34 cellular contexts compared by ENCODE assay signal in the genomic region with DNA sequence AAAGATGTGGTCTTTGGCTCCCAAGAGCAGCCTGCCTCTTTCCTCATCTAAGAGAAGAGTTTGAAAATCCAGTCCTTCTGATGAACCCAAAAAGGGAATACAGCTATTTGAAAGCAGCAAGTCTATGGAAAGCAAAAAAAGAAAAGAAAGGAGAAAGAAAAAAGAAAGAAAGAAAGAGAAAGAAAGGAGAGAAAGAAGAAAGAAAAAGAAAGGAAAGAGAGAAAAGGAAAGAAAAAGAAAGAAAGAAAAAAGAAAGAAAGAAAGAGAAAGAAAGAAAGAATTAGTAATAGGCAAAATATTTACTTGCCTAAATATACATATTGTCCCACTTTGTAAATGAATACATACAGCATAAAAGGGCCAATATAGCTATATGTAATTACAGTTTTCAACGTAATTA.
"Had no signal": no experiment of that assay in that cellular context is flagged by ENCODE, and none has a peak within 500 bp of the region (broad histone marks: within the 10 kb centered on the region; RNA-seq: fewer than 3 reads in every experiment).

No MANE protein-coding gene starts in this region.

- FAIRE-seq: astrocyte had no signal

- H3K9me3 Mint-ChIP-seq: activated B cell treated with CpG ODN at 0.5 μM for 24 hours; activated CD4-positive, alpha-beta memory T cell treated with anti-CD3 and anti-CD28 coated beads for 36 hours; activated CD4-positive, alpha-beta T cell treated with anti-CD3 and anti-CD28 coated beads, Interleukin-2, amount 10 ng/mL, durations not matched to agents 24 days and 14 days; activated naive CD4-positive, alpha-beta T cell treated with anti-CD3 and anti-CD28 coated beads, Interleukin-2, amount 50 U/mL, for 72 hours; activated naive CD8-positive, alpha-beta T cell treated with anti-CD3 and anti-CD28 coated beads for 36 hours; activated T-helper 1 cell treated with anti-CD3 and anti-CD28 coated beads, Interleukin-12 subunit alpha, Interleukin-12 subunit beta, Interleukin-2, Interleukin-4 antibody, amounts not matched to agents 30 ng/mL and 10 ng/mL and 1 ng/mL, durations not matched to agents 14 hours and 24 hours and 36 hours; T-helper 1 cell treated with Interleukin-12 subunit alpha and Interleukin-12 subunit beta and Interleukin-4 antibody, amounts not matched to agents 30 μg/mL and 1 μg/mL, for 36 hours; T-helper 2 cell treated with Interferon-gamma antibody and Interleukin-4, amounts not matched to agents 5 μg/mL and 100 μg/mL, for 36 hours had no signal

- H3K27me3 Mint-ChIP-seq: activated B cell treated with CpG ODN at 0.5 μM for 24 hours; activated CD4-positive, alpha-beta memory T cell treated with anti-CD3 and anti-CD28 coated beads for 36 hours; activated CD4-positive, alpha-beta T cell treated with anti-CD3 and anti-CD28 coated beads, Interleukin-2, amount 10 ng/mL, durations not matched to agents 24 days and 14 days; activated naive CD8-positive, alpha-beta T cell treated with anti-CD3 and anti-CD28 coated beads for 36 hours; activated T-helper 17 cell treated with anti-CD3 and anti-CD28 coated beads, Interleukin-2, amount 50 U/mL, for 72 hours had no signal

- H3K9me3 ChIP-seq: adrenal gland, body of pancreas, breast epithelium had no signal

- H3K4me3 Mint-ChIP-seq: activated B cell treated with CpG ODN at 0.5 μM for 24 hours; activated CD4-positive, alpha-beta memory T cell treated with anti-CD3 and anti-CD28 coated beads for 36 hours; activated CD4-positive, alpha-beta T cell treated with anti-CD3 and anti-CD28 coated beads, Interleukin-2, amount 10 ng/mL, durations not matched to agents 24 days and 14 days; activated naive CD4-positive, alpha-beta T cell treated with anti-CD3 and anti-CD28 coated beads for 36 hours; activated naive CD8-positive, alpha-beta T cell treated with anti-CD3 and anti-CD28 coated beads for 36 hours; activated T-cell treated with anti-CD3 and anti-CD28 coated beads, Interleukin-2, amount 50 U/mL, for 4 hours; activated T-cell treated with anti-CD3 and anti-CD28 coated beads, Interleukin-2, amount 50 U/mL, for 72 hours; activated T-helper 1 cell treated with anti-CD3 and anti-CD28 coated beads, Interleukin-12 subunit alpha, Interleukin-12 subunit beta, Interleukin-2, Interleukin-4 antibody, amounts not matched to agents 30 ng/mL and 10 ng/mL and 1 ng/mL, durations not matched to agents 14 hours and 24 hours and 36 hours; activated T-helper 17 cell treated with anti-CD3 and anti-CD28 coated beads, Interleukin-2, amount 50 U/mL, for 72 hours; T-helper 1 cell treated with Interleukin-12 subunit alpha and Interleukin-12 subunit beta and Interleukin-4 antibody, amounts not matched to agents 30 μg/mL and 1 μg/mL, for 36 hours; T-helper 2 cell treated with Interferon-gamma antibody and Interleukin-4, amounts not matched to agents 5 μg/mL and 100 μg/mL, for 36 hours had no signal

- H3K36me3 ChIP-seq: adrenal gland, brain microvascular endothelial cell, breast epithelium had no signal

- H3K4me1 ChIP-seq: adrenal gland, breast epithelium had no signal

- H3K4me3 ChIP-seq: adrenal gland, body of pancreas, breast epithelium had no signal

- H3K27ac Mint-ChIP-seq: activated B cell treated with CpG ODN at 0.5 μM for 24 hours; activated CD4-positive, alpha-beta memory T cell treated with anti-CD3 and anti-CD28 coated beads for 36 hours; activated CD4-positive, alpha-beta T cell treated with anti-CD3 and anti-CD28 coated beads, Interleukin-2, amount 10 ng/mL, durations not matched to agents 24 days and 14 days; activated naive CD4-positive, alpha-beta T cell treated with anti-CD3 and anti-CD28 coated beads for 36 hours; activated naive CD4-positive, alpha-beta T cell treated with anti-CD3 and anti-CD28 coated beads, Interleukin-2, amount 50 U/mL, for 72 hours; activated naive CD8-positive, alpha-beta T cell treated with anti-CD3 and anti-CD28 coated beads for 36 hours; activated T-cell treated with anti-CD3 and anti-CD28 coated beads, Interleukin-2, amount 50 U/mL, for 72 hours; activated T-helper 1 cell treated with anti-CD3 and anti-CD28 coated beads, Interleukin-12 subunit alpha, Interleukin-12 subunit beta, Interleukin-2, Interleukin-4 antibody, amounts not matched to agents 30 ng/mL and 10 ng/mL and 1 ng/mL, durations not matched to agents 14 hours and 24 hours and 36 hours; activated T-helper 17 cell treated with anti-CD3 and anti-CD28 coated beads, Interleukin-2, amount 50 U/mL, for 72 hours; T-helper 1 cell treated with Interleukin-12 subunit alpha and Interleukin-12 subunit beta and Interleukin-4 antibody, amounts not matched to agents 30 μg/mL and 1 μg/mL, for 36 hours; T-helper 2 cell treated with Interferon-gamma antibody and Interleukin-4, amounts not matched to agents 5 μg/mL and 100 μg/mL, for 36 hours had no signal

- DNase-seq: activated B cell treated with CpG ODN at 0.5 μM for 24 hours; activated CD4-positive, alpha-beta memory T cell treated with anti-CD3 and anti-CD28 coated beads for 36 hours; activated CD4-positive, alpha-beta T cell treated with anti-CD3 and anti-CD28 coated beads for 4 hours; activated CD4-positive, alpha-beta T cell treated with anti-CD3 and anti-CD28 coated beads, Interleukin-2, amount 10 ng/mL, durations not matched to agents 24 days and 14 days; activated CD4-positive, alpha-beta T cell treated with anti-CD3 and anti-CD28 coated beads, Interleukin-2, amount 50 U/mL, for 1 hour; activated CD4-positive, alpha-beta T cell treated with anti-CD3 and anti-CD28 coated beads, Interleukin-2, amount 50 U/mL, for 4 hours; activated CD4-positive, CD25-positive, alpha-beta regulatory T cell treated with anti-CD3 and anti-CD28 coated beads, Interleukin-2, amount 50 U/mL, for 72 hours; activated CD8-positive, alpha-beta memory T cell treated with anti-CD3 and anti-CD28 coated beads, Interleukin-2, amount 50 U/mL, for 4 hours; activated effector memory CD4-positive, alpha-beta T cell treated with anti-CD3 and anti-CD28 coated beads, Interleukin-2, amount 50 U/mL, for 16 hours; activated gamma-delta T cell treated with Interleukin-2 at 50 U/mL for 16 hours; activated naive CD4-positive, alpha-beta T cell; activated naive CD4-positive, alpha-beta T cell treated with anti-CD3 and anti-CD28 coated beads for 36 hours; activated naive CD4-positive, alpha-beta T cell treated with anti-CD3 and anti-CD28 coated beads, Interleukin-2, amount 50 U/mL, for 16 hours; activated naive CD8-positive, alpha-beta T cell treated with anti-CD3 and anti-CD28 coated beads for 36 hours; activated T-cell treated with anti-CD3 and anti-CD28 coated beads for 4 hours; activated T-cell treated with anti-CD3 and anti-CD28 coated beads, Interleukin-2, amount 50 U/mL, for 1 hour; activated T-cell treated with anti-CD3 and anti-CD28 coated beads, Interleukin-2, amount 50 U/mL, for 4 hours; activated T-cell treated with anti-CD3 and anti-CD28 coated beads, Interleukin-2, amount 50 U/mL, for 72 hours; adrenal gland; amniotic stem cell; aorta; body of pancreas; brain microvascular endothelial cell; central memory CD4-positive, alpha-beta T cell; T-helper 2 cell; T-helper 9 cell had no signal

- H3K27ac ChIP-seq: adrenal gland, body of pancreas, brain microvascular endothelial cell, breast epithelium, VCaP had no signal

- H3K4me1 Mint-ChIP-seq: activated B cell treated with CpG ODN at 0.5 μM for 24 hours; activated CD4-positive, alpha-beta T cell treated with anti-CD3 and anti-CD28 coated beads, Interleukin-2, amount 10 ng/mL, durations not matched to agents 24 days and 14 days; activated naive CD8-positive, alpha-beta T cell treated with anti-CD3 and anti-CD28 coated beads for 36 hours; activated T-helper 17 cell treated with anti-CD3 and anti-CD28 coated beads, Interleukin-2, amount 50 U/mL, for 72 hours had no signal

- H3K36me3 Mint-ChIP-seq: activated CD4-positive, alpha-beta memory T cell treated with anti-CD3 and anti-CD28 coated beads for 36 hours; activated naive CD4-positive, alpha-beta T cell treated with anti-CD3 and anti-CD28 coated beads, Interleukin-2, amount 50 U/mL, for 72 hours; activated naive CD8-positive, alpha-beta T cell treated with anti-CD3 and anti-CD28 coated beads for 36 hours had no signal

- ATAC-seq: activated naive CD4-positive, alpha-beta T cell treated with anti-CD3 and anti-CD28 coated beads, Interleukin-2, amount 50 U/mL, for 72 hours; activated T-cell treated with anti-CD3 and anti-CD28 coated beads, Interleukin-2, amount 50 U/mL, for 4 hours; activated T-cell treated with anti-CD3 and anti-CD28 coated beads, Interleukin-2, amount 50 U/mL, for 72 hours; activated T-helper 17 cell treated with anti-CD3 and anti-CD28 coated beads, Interleukin-2, amount 50 U/mL, for 72 hours; body of pancreas had no signal

- H3K27me3 ChIP-seq: adrenal gland, body of pancreas, brain microvascular endothelial cell, breast epithelium had no signal
